8 cellular contexts compared by ENCODE assay signal in genomic region chr1:46043491-46044017, GRCh38.
DNase-seq lines count a peak whose midpoint lies in the region; ATAC-seq and TF ChIP-seq lines count a peak whose summit lies in the region.

No MANE protein-coding gene starts in this region.

- no peak overlapping the region for H3K9ac ChIP-seq in mesendoderm (ENCODE audit: low read length)

- peak; percentile 92 for DNase-seq in MV-4-11 (lab: John Stamatoyannopoulos, UW)
- DNase-seq in mesendoderm = peak; percentile 48
- no peak for DNase-seq in nucleus accumbens (lab: John Stamatoyannopoulos, UW)
- DNase-seq in hepatocyte (ENCODE audit: low spot score) = no peak
- no peak for DNase-seq in ureter (ENCODE audit: low spot score)

- H2BK15ac ChIP-seq in mesendoderm (replicated peaks; ENCODE audit: low read depth) = no peak overlapping the region

- no peak overlapping the region for H3K56ac ChIP-seq in mesendoderm (ENCODE audit: low read length)

- H4K5ac ChIP-seq in mesendoderm (ENCODE audit: low read length) = no peak overlapping the region

- no peak overlapping the region for H3K23ac ChIP-seq in mesendoderm (ENCODE audit: low read length)

- H3K4me3 ChIP-seq in mesendoderm (ENCODE audit: low read length) = no peak overlapping the region
- no peak overlapping the region for H3K4me3 ChIP-seq in hepatocyte

- H2AFZ ChIP-seq in hepatocyte = no peak overlapping the region

- no peaks in the 10 kb centered on the region for H3K79me1 ChIP-seq in mesendoderm (ENCODE audit: low read length)

- ATAC-seq in GM18873 (IDR thresholded peaks at IDR 0.05; ENCODE audit: low FRiP score, unreplicated experiment) (peak; percentile 65), HG02678 (IDR thresholded peaks at IDR 0.05; ENCODE audit: unreplicated experiment) (peak; percentile 83)
- no peak for ATAC-seq in activated CD4-positive, CD25-positive, alpha-beta regulatory T cell treated with anti-CD3 and anti-CD28 coated beads, Interleukin-2, amount 50 U/mL, for 24 hours

- no peak overlapping the region for H3K4ac ChIP-seq in mesendoderm (ENCODE audit: low read depth, low read length)

- H3K9me2 ChIP-seq in hepatocyte (replicated peaks; ENCODE audit: insufficient read depth) = no peaks in the 10 kb centered on the region

- H3K27me3 ChIP-seq in mesendoderm (ENCODE audit: insufficient read depth, low read length, poor library complexity) = no peaks in the 10 kb centered on the region
- H3K27me3 ChIP-seq in hepatocyte = no peaks in the 10 kb centered on the region

- TF ChIP-seq CTCF in hepatocyte (IDR thresholded peaks at IDR 0.05; ENCODE audit: poor library complexity) = no peak

- H4K8ac ChIP-seq in mesendoderm (ENCODE audit: low read depth, low read length) = no peak overlapping the region

- no peaks in the 10 kb centered on the region for H3K9me3 ChIP-seq in hepatocyte (ENCODE audit: low read depth)

- H3K18ac ChIP-seq in mesendoderm (ENCODE audit: low read length) = no peak overlapping the region

- no peaks in the 10 kb centered on the region for H4K20me1 ChIP-seq in hepatocyte (ENCODE audit: insufficient read depth, poor library complexity, severe bottlenecking)

- H2BK5ac ChIP-seq in mesendoderm (ENCODE audit: low read length) = no peak overlapping the region

- H3K4me2 ChIP-seq in mesendoderm (ENCODE audit: low read length) (no peak overlapping the region), hepatocyte (no peak overlapping the region)

- H3K27ac ChIP-seq in mesendoderm (ENCODE audit: low read depth, low read length) (no peak overlapping the region), hepatocyte (no peak overlapping the region)

- no peak overlapping the region for H2AK5ac ChIP-seq in mesendoderm (ENCODE audit: low read length)

- H3K79me2 ChIP-seq in mesendoderm (ENCODE audit: control insufficient read depth, insufficient read depth, low read length) (no peaks in the 10 kb centered on the region), hepatocyte (no peaks in the 10 kb centered on the region)

- no peak overlapping the region for H2BK120ac ChIP-seq in mesendoderm (ENCODE audit: low read depth, low read length)

- no CpG with 5 or more reads among the region's 10 CpGs for WGBS in mesendoderm (ENCODE audit: extremely low coverage, insufficient coverage, low lambda C conversion rate)
- 69% methylated on average over 10 of the region's 10 CpGs for WGBS in hepatocyte (ENCODE audit: low lambda C conversion rate, missing lambda C conversion rate)

- H3K4me1 ChIP-seq in mesendoderm (ENCODE audit: control insufficient read depth, low read depth, low read length) (no peaks in the 10 kb centered on the region), hepatocyte (ENCODE audit: insufficient read depth) (peaks cover 9% of the 10 kb centered on the region)

- H3K36me3 ChIP-seq in mesendoderm (ENCODE audit: control insufficient read depth, insufficient read depth, low read length) (no peaks in the 10 kb centered on the region), hepatocyte (replicated peaks; ENCODE audit: insufficient read depth, low read depth) (peaks cover 5% of the 10 kb centered on the region)

Comparison
In these comparisons a context has a peak if more than half of its experiments do, and no peak if none do; other contexts are left out.
1. ATAC-seq: peak in GM18873 (single experiment) and HG02678 (single experiment); none in activated CD4-positive, CD25-positive, alpha-beta regulatory T cell treated with anti-CD3 and anti-CD28 coated beads, Interleukin-2, amount 50 U/mL, for 24 hours (0 of 2).
2. DNase-seq: peak in MV-4-11 (single experiment) and mesendoderm (single experiment); none in nucleus accumbens (0 of 56), hepatocyte (single experiment) and ureter (single experiment).